22 cellular contexts compared by ENCODE assay signal in genomic region chr20:18090044-18090443, GRCh38. TPM values are rescaled to one million over a fixed set of nuclear protein-coding genes. Genes with fewer than 3 reads are reported as not detected.
"Had no signal": no experiment of that assay in that cellular context is flagged by ENCODE, and none has a peak within 500 bp of the region (broad histone marks: within the 10 kb centered on the region; RNA-seq: fewer than 3 reads in every experiment).

No MANE protein-coding gene starts in this region.

- H3K4me2 ChIP-seq: neural progenitor cell had no signal

- H3K27me3 ChIP-seq: colonic mucosa, gastrocnemius medialis, neural progenitor cell, thyroid gland had no signal

- H3K9me3 ChIP-seq: colonic mucosa, gastrocnemius medialis, heart right ventricle, lower lobe of right lung, thyroid gland had no signal

- H3K36me3 ChIP-seq: colonic mucosa, gastrocnemius medialis, heart right ventricle, lower lobe of right lung, neural progenitor cell, thyroid gland had no signal

- H3K27ac ChIP-seq: colonic mucosa, gastrocnemius medialis, heart right ventricle, lower lobe of right lung, neural progenitor cell, parathyroid adenoma, thyroid gland had no signal

- H2AFZ ChIP-seq: neural progenitor cell, parathyroid adenoma had no signal

- DNase-seq: activated CD4-positive, alpha-beta T cell treated with anti-CD3 and anti-CD28 coated beads, Interleukin-2, amount 10 ng/mL, durations not matched to agents 24 days and 14 days; activated CD4-positive, CD25-positive, alpha-beta regulatory T cell; activated CD8-positive, alpha-beta memory T cell treated with anti-CD3 and anti-CD28 coated beads, Interleukin-2, amount 50 U/mL, for 48 hours; activated CD8-positive, alpha-beta T cell treated with anti-CD3 and anti-CD28 coated beads, Interleukin-2, amount 10 ng/mL, durations not matched to agents 7 days and 5 days; activated gamma-delta T cell treated with Interleukin-2 at 50 U/mL for 16 hours; amniotic stem cell; caudate nucleus; colonic mucosa; gastrocnemius medialis; heart right ventricle; left colon; lower lobe of right lung; midbrain; naive B cell; retina; stimulated activated CD4-positive, alpha-beta T cell treated with anti-CD3 and anti-CD28 coated beads, Interleukin-2, amount 100 ng/mL, for 48 hours; stimulated activated naive B cell treated with anti-CD40 and anti-IgM and Interleukin-4, amounts not matched to agents 10 μg/mL and 1 μg/mL and 100 μg/mL, for 72 hours; thyroid gland had no signal

- H3K4me3 ChIP-seq: colonic mucosa, gastrocnemius medialis, heart right ventricle, lower lobe of right lung, neural progenitor cell, thyroid gland had no signal

- H3K4me1 ChIP-seq: colonic mucosa, gastrocnemius medialis, heart right ventricle, lower lobe of right lung, neural progenitor cell, parathyroid adenoma, thyroid gland had no signal

- H3K79me2 ChIP-seq: parathyroid adenoma had no signal

- ATAC-seq: activated CD8-positive, alpha-beta T cell treated with anti-CD3 and anti-CD28 coated beads, Interleukin-2, amount 10 ng/mL, durations not matched to agents 7 days and 5 days; gastrocnemius medialis; heart right ventricle; left colon; lower lobe of right lung; stimulated activated naive B cell treated with anti-CD40 and anti-IgM and Interleukin-4, amounts not matched to agents 10 μg/mL and 1 μg/mL and 100 μg/mL, for 72 hours had no signal

- H3K9ac ChIP-seq: neural progenitor cell, parathyroid adenoma had no signal

RNA-seq across cellular contexts. Expression of gene OVOL2, which starts 32.3 kb away (rescaled TPM):
- total RNA-seq: activated CD4-positive, alpha-beta T cell treated with anti-CD3 and anti-CD28 coated beads, Interleukin-2, amount 10 ng/mL, durations not matched to agents 24 days and 14 days; activated CD8-positive, alpha-beta T cell treated with anti-CD3 and anti-CD28 coated beads, Interleukin-2, amount 10 ng/mL, durations not matched to agents 7 days and 5 days; endothelial cell of umbilical vein; gastrocnemius medialis; heart right ventricle; skeletal muscle tissue had no signal
- polyA plus RNA-seq: endothelial cell of umbilical vein, heart right ventricle had no signal
